In genomic region chr17:72474740-72475477, GRCh38 we compare ENCODE assay signal across 21 cellular contexts.
DNase-seq lines count a peak whose midpoint lies in the region; ATAC-seq and TF ChIP-seq lines count a peak whose summit lies in the region.
"Had no signal": no experiment of that assay in that cellular context is flagged by ENCODE, and none has a peak within 500 bp of the region (broad histone marks: within the 10 kb centered on the region; RNA-seq: fewer than 3 reads in every experiment).

No MANE protein-coding gene starts in this region.

- peaks cover 0 to 11% (median 0%) of the 10 kb centered on the region in 11 experiments; a peak in 5 of 22 replicates for H3K9me3 ChIP-seq in BLaER1 treated with 17β-estradiol and CSF1 and Interleukin-3, amounts not matched to agents 10 nM and 100 nM (replicated peaks in 1 of 11)
- H3K9me3 ChIP-seq in iPS-20b (ENCODE audit: insufficient read depth, low read depth, low read length) (no peaks in the 10 kb centered on the region), neural progenitor cell (ENCODE audit: low read depth) (no peaks in the 10 kb centered on the region)

- no peak overlapping the region for H3K4me3 Mint-ChIP-seq in neural progenitor cell
- no peak overlapping the region for H3K4me3 Mint-ChIP-seq in activated T-cell treated with anti-CD3 and anti-CD28 coated beads, Interleukin-2, amount 50 U/mL, for 72 hours
- H3K4me3 Mint-ChIP-seq: naive thymus-derived CD8-positive, alpha-beta T cell; stimulated activated naive B cell treated with anti-CD40 and anti-IgM and Interleukin-4, amounts not matched to agents 10 μg/mL and 1 μg/mL and 100 μg/mL, for 72 hours had no signal

- no peaks in the 10 kb centered on the region for H3K79me2 ChIP-seq in neural progenitor cell (ENCODE audit: low read depth)

- no peak overlapping the region for H3K27ac Mint-ChIP-seq in neural progenitor cell
- H3K27ac Mint-ChIP-seq in activated T-cell treated with anti-CD3 and anti-CD28 coated beads, Interleukin-2, amount 50 U/mL, for 72 hours = no peak overlapping the region
- H3K27ac Mint-ChIP-seq: naive thymus-derived CD8-positive, alpha-beta T cell; stimulated activated naive B cell treated with anti-CD40 and anti-IgM and Interleukin-4, amounts not matched to agents 10 μg/mL and 1 μg/mL and 100 μg/mL, for 72 hours had no signal

- CTCF ChIA-PET in RWPE1 (lab: Yijun Ruan, JAX) = interaction anchor here (0.7 kb wide), 1 partner anchor 14 kb away, joined by 3 read pairs; no protein-coding TSS in a partner anchor

- H3K36me3 Mint-ChIP-seq in neural progenitor cell = no peaks in the 10 kb centered on the region
- no peaks in the 10 kb centered on the region for H3K36me3 Mint-ChIP-seq in activated T-cell treated with anti-CD3 and anti-CD28 coated beads, Interleukin-2, amount 50 U/mL, for 72 hours (ENCODE audit: insufficient read depth in 2 of 2)
- H3K36me3 Mint-ChIP-seq: stimulated activated naive B cell treated with anti-CD40 and anti-IgM and Interleukin-4, amounts not matched to agents 10 μg/mL and 1 μg/mL and 100 μg/mL, for 72 hours had no signal

- no peaks in the 10 kb centered on the region for H3K36me3 ChIP-seq in BLaER1 treated with 17β-estradiol and CSF1 and Interleukin-3, amounts not matched to agents 10 nM and 100 nM
- no peaks in the 10 kb centered on the region for H3K36me3 ChIP-seq in iPS-20b (ENCODE audit: insufficient read depth, low read depth, low read length)
- H3K36me3 ChIP-seq in neural progenitor cell = no peaks in the 10 kb centered on the region
- H3K36me3 ChIP-seq: upper lobe of left lung had no signal

- H3K27me3 Mint-ChIP-seq in neural progenitor cell (ENCODE audit: insufficient read depth, low read depth) = no peaks in the 10 kb centered on the region
- H3K27me3 Mint-ChIP-seq in activated T-cell treated with anti-CD3 and anti-CD28 coated beads, Interleukin-2, amount 50 U/mL, for 72 hours (ENCODE audit: low read depth) = peaks cover 35% of the 10 kb centered on the region

- ATAC-seq in activated T-cell treated with anti-CD3 and anti-CD28 coated beads, Interleukin-2, amount 50 U/mL, for 72 hours (replicated peaks in 1 of 2) = no peak
- ATAC-seq in GM21786 (IDR thresholded peaks at IDR 0.05; ENCODE audit: unreplicated experiment) = no peak
- ATAC-seq: K562; naive thymus-derived CD8-positive, alpha-beta T cell; stimulated activated naive B cell treated with anti-CD40 and anti-IgM and Interleukin-4, amounts not matched to agents 10 μg/mL and 1 μg/mL and 100 μg/mL, for 72 hours had no signal

- H3K9me3 Mint-ChIP-seq in neural progenitor cell = peaks cover 2% of the 10 kb centered on the region
- peaks cover 0 to 3% of the 10 kb centered on the region in 2 donors for H3K9me3 Mint-ChIP-seq in activated T-cell treated with anti-CD3 and anti-CD28 coated beads, Interleukin-2, amount 50 U/mL, for 72 hours

- H3K9ac ChIP-seq in BLaER1 treated with 17β-estradiol and CSF1 and Interleukin-3, amounts not matched to agents 10 nM and 100 nM = no peak overlapping the region
- H3K9ac ChIP-seq in iPS-20b (ENCODE audit: low read depth, low read length) = peak overlapping the region; percentile 77; the same call in 1 of the 2 replicates
- no peak overlapping the region for H3K9ac ChIP-seq in neural progenitor cell

- H3F3A ChIP-seq in neural progenitor cell (ENCODE audit: low read depth) = peaks cover 34% of the 10 kb centered on the region

- peak overlapping the region in 8 of 11 experiments; percentile 42 to 69 (median 59); a peak in 15 of 22 replicates for H3K4me2 ChIP-seq in BLaER1 treated with 17β-estradiol and CSF1 and Interleukin-3, amounts not matched to agents 10 nM and 100 nM
- H3K4me2 ChIP-seq in neural progenitor cell = peak overlapping the region; percentile 66

- H3K27ac ChIP-seq in BLaER1 treated with 17β-estradiol and CSF1 and Interleukin-3, amounts not matched to agents 10 nM and 100 nM = no peak overlapping the region
- H3K27ac ChIP-seq in RWPE1 (peak overlapping the region; percentile 19; the same call in 1 of the 2 replicates), iPS-20b (ENCODE audit: low read length) (peak overlapping the region; percentile 81), neural progenitor cell (no peak overlapping the region)
- H3K27ac ChIP-seq: SK-N-MC, upper lobe of left lung had no signal

- POLR2A ChIA-PET in RWPE1 (lab: Yijun Ruan, JAX; ENCODE audit: low non-redundant PET) = no interaction called here

- H4K20me1 ChIP-seq in BLaER1 treated with 17β-estradiol and CSF1 and Interleukin-3, amounts not matched to agents 10 nM and 100 nM = no peaks in the 10 kb centered on the region
- H4K20me1 ChIP-seq in neural progenitor cell (ENCODE audit: low read depth) = no peaks in the 10 kb centered on the region

- H3K4me3 ChIP-seq in BLaER1 treated with 17β-estradiol and CSF1 and Interleukin-3, amounts not matched to agents 10 nM and 100 nM = no peak overlapping the region
- H3K4me3 ChIP-seq in iPS-20b (ENCODE audit: low read length) = no peak overlapping the region; the same call in 1 of the 2 replicates
- H3K4me3 ChIP-seq in neural progenitor cell = no peak overlapping the region
- H3K4me3 ChIP-seq: K562, SK-N-MC, upper lobe of left lung had no signal

- TF ChIP-seq CTCF in RWPE1 (conservative IDR thresholded peaks at IDR 0.05; ENCODE audit: low read depth) (no peak), neural progenitor cell (IDR thresholded peaks at IDR 0.05) (no peak)

- peaks cover 0 to 61% (median 53%) of the 10 kb centered on the region in 10 experiments; a peak in 16 of 20 replicates for H3K4me1 ChIP-seq in BLaER1 treated with 17β-estradiol and CSF1 and Interleukin-3, amounts not matched to agents 10 nM and 100 nM
- peaks cover 35% of the 10 kb centered on the region for H3K4me1 ChIP-seq in iPS-20b (ENCODE audit: insufficient read depth, low read length)
- H3K4me1 ChIP-seq in neural progenitor cell = peaks cover 27% of the 10 kb centered on the region

- peaks cover 0 to 5% (median 0%) of the 10 kb centered on the region in 11 experiments; a peak in 4 of 22 replicates for H3K27me3 ChIP-seq in BLaER1 treated with 17β-estradiol and CSF1 and Interleukin-3, amounts not matched to agents 10 nM and 100 nM
- H3K27me3 ChIP-seq in iPS-20b (ENCODE audit: insufficient read depth, low read length) (no peaks in the 10 kb centered on the region; the same call in 1 of the 2 replicates), neural progenitor cell (no peaks in the 10 kb centered on the region)
- H3K27me3 ChIP-seq: upper lobe of left lung had no signal

- peaks cover 22% of the 10 kb centered on the region for H3K4me1 Mint-ChIP-seq in neural progenitor cell
- H3K4me1 Mint-ChIP-seq in activated T-cell treated with anti-CD3 and anti-CD28 coated beads, Interleukin-2, amount 50 U/mL, for 72 hours (ENCODE audit: low read depth) = no peaks in the 10 kb centered on the region
- H3K4me1 Mint-ChIP-seq: naive thymus-derived CD8-positive, alpha-beta T cell; stimulated activated naive B cell treated with anti-CD40 and anti-IgM and Interleukin-4, amounts not matched to agents 10 μg/mL and 1 μg/mL and 100 μg/mL, for 72 hours had no signal

- no peak overlapping the region for H2AFZ ChIP-seq in neural progenitor cell (replicated peaks)

- DNase-seq in RWPE1 (ENCODE audit: low spot score) (no peak), neural progenitor cell (ENCODE audit: low spot score) (no peak), HCEC 1CT (no peak)
- DNase-seq in activated T-cell treated with anti-CD3 and anti-CD28 coated beads, Interleukin-2, amount 50 U/mL, for 72 hours = no peak
- no peak for DNase-seq in activated CD8-positive, alpha-beta memory T cell treated with anti-CD3 and anti-CD28 coated beads for 24 hours
- DNase-seq: activated CD4-positive, alpha-beta T cell treated with anti-CD3 and anti-CD28 coated beads, Interleukin-2, amount 50 U/mL, for 4 hours; activated naive CD4-positive, alpha-beta T cell treated with anti-CD3 and anti-CD28 coated beads, Interleukin-2, amount 50 U/mL, for 16 hours; activated T-cell treated with anti-CD3 and anti-CD28 coated beads, Interleukin-2, amount 50 U/mL, for 1 hour; cortex of kidney; foreskin fibroblast; naive thymus-derived CD8-positive, alpha-beta T cell; NCI-H1048; NCI-H526; stimulated activated CD4-positive, alpha-beta T cell treated with anti-CD3 and anti-CD28 coated beads, Interleukin-15, amount 100 ng/mL, for 24 hours; stimulated activated naive B cell treated with anti-CD40 and anti-IgM and Interleukin-4, amounts not matched to agents 10 μg/mL and 1 μg/mL and 100 μg/mL, for 72 hours; upper lobe of left lung had no signal

Comparison
In these comparisons a context has a peak if more than half of its experiments do, and no peak if none do; other contexts are left out.
1. H3K27ac ChIP-seq: peak in RWPE1 (single experiment) and iPS-20b (single experiment); none in BLaER1 treated with 17β-estradiol and CSF1 and Interleukin-3, amounts not matched to agents 10 nM and 100 nM (0 of 11) and neural progenitor cell (single experiment).